ENCODE assay signal across 8 cellular contexts in genomic region chr12:122895290-122895689, GRCh38. TPM values are rescaled to one million over a fixed set of nuclear protein-coding genes. Genes with fewer than 3 reads are reported as not detected.
DNase-seq lines count a peak whose midpoint lies in the region; ATAC-seq and TF ChIP-seq lines count a peak whose summit lies in the region.

No MANE protein-coding gene starts in this region.

- peak overlapping the region; percentile 99 for H3K27ac ChIP-seq in mammary epithelial cell (ENCODE audit: insufficient read depth, low read depth, low read length)
- H3K27ac ChIP-seq in lower lobe of right lung, result peak overlapping the region; percentile 94
- peak overlapping the region; percentile 93 for H3K27ac ChIP-seq in upper lobe of right lung

- H3K4me1 Mint-ChIP-seq in activated T-cell treated with anti-CD3 and anti-CD28 coated beads, Interleukin-2, amount 50 U/mL, for 4 hours (ENCODE audit: low read depth), result peaks cover 89% of the 10 kb centered on the region

- peaks cover 6% of the 10 kb centered on the region for H3K9me3 Mint-ChIP-seq in activated T-cell treated with anti-CD3 and anti-CD28 coated beads, Interleukin-2, amount 50 U/mL, for 4 hours

- CTCF ChIA-PET in mammary epithelial cell (lab: Charles Lee; ENCODE audit: low non-redundant PET), result interaction anchor here (0.6 kb wide), 1 partner anchor 101 kb away, joined by 9 read pairs; no protein-coding TSS in a partner anchor

- H3K4me3 Mint-ChIP-seq in activated T-cell treated with anti-CD3 and anti-CD28 coated beads, Interleukin-2, amount 50 U/mL, for 4 hours, result peak overlapping the region; percentile 92

- TF ChIP-seq CTCF in mammary epithelial cell (conservative IDR thresholded peaks at IDR 0.05 in 1 of 2, IDR thresholded peaks at IDR 0.05 in 1 of 2; ENCODE audit: extremely low read depth in 1 of 2, insufficient read depth in 1 of 2, low read depth in 1 of 2, low read length in 2 of 2), result no peak
- no peak for TF ChIP-seq CTCF in lower lobe of right lung (IDR thresholded peaks at IDR 0.05)
- TF ChIP-seq CTCF in upper lobe of right lung (IDR thresholded peaks at IDR 0.05), result no peak

- H3K4me3 ChIP-seq in mammary epithelial cell (replicated peaks in 1 of 3; ENCODE audit: insufficient read depth in 1 of 3, low read depth in 2 of 3, low read length in 3 of 3) (peak overlapping the region; percentile 83 to 89 (median 86)), lower lobe of right lung (peak overlapping the region; percentile 74), upper lobe of right lung (peak overlapping the region; percentile 75)

- peak overlapping the region; percentile 79 for H3K4me2 ChIP-seq in mammary epithelial cell (ENCODE audit: insufficient read depth, low read depth, low read length)

- in situ Hi-C loops in mammary epithelial cell (cut with MboI; ENCODE audit: low sequenced_read_pairs in 2 of 2), result loop anchor here in 1 of 2 donors (25.0 kb wide), 1 partner anchor 342 kb away; the partner anchor contains the start of genes MPHOSPH9 and MTRFR

- peaks cover 63% of the 10 kb centered on the region for H3K4me1 ChIP-seq in mammary epithelial cell (ENCODE audit: insufficient read depth, low read length)
- peaks cover 52% of the 10 kb centered on the region for H3K4me1 ChIP-seq in lower lobe of right lung
- peaks cover 46% of the 10 kb centered on the region for H3K4me1 ChIP-seq in upper lobe of right lung

- WGBS in mammary epithelial cell (ENCODE audit: low coverage, missing lambda C conversion rate), result 14% methylated on average over 1 of the region's 8 CpGs

- no TSS peak for BruUV-seq in mammary epithelial cell (replicated peaks; lab: Mats Ljungman, UMichigan)

- dilution Hi-C loops in mammary epithelial cell (cut with HindIII; ENCODE audit: low sequenced_read_pairs), result loop anchor here (5.0 kb wide), 1 partner anchor 68 kb away; no protein-coding TSS in a partner anchor

- no peaks in the 10 kb centered on the region for H3K27me3 ChIP-seq in mammary epithelial cell (ENCODE audit: insufficient read depth, low read length)
- no peaks in the 10 kb centered on the region for H3K27me3 ChIP-seq in lower lobe of right lung (ENCODE audit: low read depth)
- H3K27me3 ChIP-seq in upper lobe of right lung, result no peaks in the 10 kb centered on the region

- H3K27me3 Mint-ChIP-seq in activated T-cell treated with anti-CD3 and anti-CD28 coated beads, Interleukin-2, amount 50 U/mL, for 4 hours (ENCODE audit: low read depth), result no peaks in the 10 kb centered on the region

- peaks cover 4% of the 10 kb centered on the region for H3K9me3 ChIP-seq in mammary epithelial cell (replicated peaks; ENCODE audit: insufficient read depth, low read length)
- no peaks in the 10 kb centered on the region for H3K9me3 ChIP-seq in lower lobe of right lung
- no peaks in the 10 kb centered on the region for H3K9me3 ChIP-seq in upper lobe of right lung

- H4K20me1 ChIP-seq in mammary epithelial cell (ENCODE audit: insufficient read depth, low read length), result no peaks in the 10 kb centered on the region

- DNase-seq in activated T-cell treated with anti-CD3 and anti-CD28 coated beads, Interleukin-2, amount 50 U/mL, for 4 hours, result no peak
- no peak for DNase-seq in activated T-cell treated with anti-CD3 and anti-CD28 coated beads, Interleukin-2, amount 50 U/mL, for 1 hour
- no peak for DNase-seq in mammary epithelial cell
- DNase-seq in lower lobe of right lung, result no peak
- no peak for DNase-seq in upper lobe of right lung
- DNase-seq in GM03348 (ENCODE audit: low spot score), result no peak

- peaks cover 6% of the 10 kb centered on the region for H3K36me3 Mint-ChIP-seq in activated T-cell treated with anti-CD3 and anti-CD28 coated beads, Interleukin-2, amount 50 U/mL, for 4 hours (ENCODE audit: insufficient read depth)

- peak overlapping the region; percentile 100 for H3K9ac ChIP-seq in mammary epithelial cell (ENCODE audit: insufficient read depth, low read length)

- no peak for ATAC-seq in activated T-cell treated with anti-CD3 and anti-CD28 coated beads, Interleukin-2, amount 50 U/mL, for 4 hours
- ATAC-seq in lower lobe of right lung (peak; percentile 3 to 18), upper lobe of right lung (peak; percentile 10), HG02973 (IDR thresholded peaks at IDR 0.05; ENCODE audit: unreplicated experiment) (no peak), HG02885 (IDR thresholded peaks at IDR 0.05; ENCODE audit: poor library complexity, unreplicated experiment) (no peak)

- H2AFZ ChIP-seq in mammary epithelial cell (ENCODE audit: low read depth, low read length), result no peak overlapping the region

- intact Hi-C loops in mammary epithelial cell (cut with micrococcal nuclease), result loop anchor here (1.0 to 2.0 kb wide), 2 partner anchors 23 to 32 kb away; no protein-coding TSS in a partner anchor
- intact Hi-C loops in lower lobe of right lung (cut with DNase I), result no loop called here
- intact Hi-C loops in upper lobe of right lung (cut with DNase I), result no loop called here

- H3K79me2 ChIP-seq in mammary epithelial cell (ENCODE audit: insufficient read depth, low read length), result peaks cover 60% of the 10 kb centered on the region

- H3K36me3 ChIP-seq in mammary epithelial cell (ENCODE audit: insufficient read depth, low read length) (no peaks in the 10 kb centered on the region), lower lobe of right lung (no peaks in the 10 kb centered on the region), upper lobe of right lung (no peaks in the 10 kb centered on the region)

RNA-seq across cellular contexts. Expression of gene VPS37B, which starts 0.6 kb away (rescaled TPM):
- total RNA-seq in activated T-cell treated with anti-CD3 and anti-CD28 coated beads, Interleukin-2, amount 50 U/mL, for 4 hours, result 10 to 100 TPM; 11.9 to 20.3 (median 18.4) TPM
- 10 to 100 TPM; 30.8 to 60.7 TPM for total RNA-seq in mammary epithelial cell
- 56.7 TPM for polyA plus RNA-seq in mammary epithelial cell
- polyA minus RNA-seq in mammary epithelial cell, result 35.7 TPM
- 34.5 TPM for total RNA-seq in lower lobe of right lung
- 36.3 TPM for total RNA-seq in upper lobe of right lung

Comparison
In these comparisons a context has a peak if more than half of its experiments do, and no peak if none do; other contexts are left out.
1. ATAC-seq: peak in lower lobe of right lung (2 of 2) and upper lobe of right lung (single experiment); none in activated T-cell treated with anti-CD3 and anti-CD28 coated beads, Interleukin-2, amount 50 U/mL, for 4 hours (0 of 2), HG02973 (single experiment) and HG02885 (single experiment).
2. Peak in every context shown above with its lines, with median percentiles within 50 percentile points of each other: H3K27ac ChIP-seq and H3K4me3 ChIP-seq.